Comparison of ENCODE assay signal across 8 cellular contexts in genomic region chr21:5128257-5128656, GRCh38.
DNase-seq lines count a peak whose midpoint lies in the region; ATAC-seq, FAIRE-seq and TF ChIP-seq lines count a peak whose summit lies in the region.
"Not testable (repeated sequence)": the region's sequence is repeated elsewhere in the genome, so short reads cannot be mapped to it uniquely, and the experiment has no call there.

No MANE protein-coding gene starts in this region.

- H2AFZ ChIP-seq in DND-41 (ENCODE audit: low read depth, low read length); astrocyte (ENCODE audit: low read depth, low read length): not testable (repeated sequence)

- intact Hi-C loops in activated B cell treated with CpG ODN at 0.5 μM for 24 hours (cut with micrococcal nuclease); heart right ventricle (cut with DNase I): not testable (repeated sequence)

- not testable (repeated sequence) for FAIRE-seq in astrocyte (lab: Jason Lieb, UNC)

- not testable (repeated sequence) for H3K4me1 ChIP-seq in DND-41 (ENCODE audit: insufficient read depth, low read length); astrocyte (ENCODE audit: insufficient read depth, low read length); heart right ventricle

- H3K27me3 ChIP-seq in DND-41 (ENCODE audit: insufficient read depth, low read length, poor library complexity); astrocyte (ENCODE audit: insufficient read depth, low read length); heart right ventricle: not testable (repeated sequence)

- 0 to 1% methylated on average over 12 to 34 of the region's 42 CpGs for WGBS in heart right ventricle, 2 donors

- not testable (repeated sequence) for TF ChIP-seq CTCF in DND-41 (IDR thresholded peaks at IDR 0.05; ENCODE audit: borderline replicate concordance, extremely low read depth, low read length, poor library complexity, severe bottlenecking); activated B cell treated with CpG ODN at 0.5 μM for 24 hours (IDR thresholded peaks at IDR 0.05); astrocyte (IDR thresholded peaks at IDR 0.05; ENCODE audit: insufficient read depth, low read depth, low read length); heart right ventricle (IDR thresholded peaks at IDR 0.05)

- H4K20me1 ChIP-seq in DND-41 (ENCODE audit: insufficient read depth, low read length); astrocyte (ENCODE audit: insufficient read depth, low read length): not testable (repeated sequence)

- H3K4me3 Mint-ChIP-seq in activated B cell treated with CpG ODN at 0.5 μM for 24 hours = peak overlapping the region; percentile 73
- not testable (repeated sequence) for H3K4me3 Mint-ChIP-seq in astrocyte (ENCODE audit: unreplicated experiment)

- POLR2A ChIA-PET in activated B cell treated with CpG ODN at 0.5 μM for 24 hours (lab: Charles Lee) = not testable (repeated sequence)

- H3K27ac Mint-ChIP-seq in activated B cell treated with CpG ODN at 0.5 μM for 24 hours = peak overlapping the region; percentile 35
- not testable (repeated sequence) for H3K27ac Mint-ChIP-seq in astrocyte (ENCODE audit: unreplicated experiment)

- CTCF ChIA-PET in activated B cell treated with CpG ODN at 0.5 μM for 24 hours (lab: Charles Lee) = not testable (repeated sequence)

- ATAC-seq in DND-41 (ENCODE audit: insufficient read depth, low read depth) = peak; percentile 96
- ATAC-seq in GM21737 (IDR thresholded peaks at IDR 0.05; ENCODE audit: unreplicated experiment) = peak; percentile 85
- ATAC-seq in HG03575 (IDR thresholded peaks at IDR 0.05; ENCODE audit: extremely low read depth, insufficient number of reproducible peaks, low FRiP score, unreplicated experiment) = peak; percentile 35
- ATAC-seq in activated B cell treated with CpG ODN at 0.5 μM for 24 hours (ENCODE audit: low read depth) = peak; percentile 84
- ATAC-seq in heart right ventricle = peak; percentile 90 to 98 (median 96)

- H3K4me2 ChIP-seq in DND-41 (ENCODE audit: insufficient read depth, low read length) (peak overlapping the region; percentile 38; the same call in 1 of the 2 replicates), astrocyte (ENCODE audit: low read length) (peak overlapping the region; percentile 54)

- H3K9ac ChIP-seq in DND-41 (ENCODE audit: low read depth, low read length) = peak overlapping the region; percentile 53
- H3K9ac ChIP-seq in astrocyte (ENCODE audit: low read length) = peak overlapping the region; percentile 14

- not testable (repeated sequence) for H3K9me3 Mint-ChIP-seq in activated B cell treated with CpG ODN at 0.5 μM for 24 hours; astrocyte (ENCODE audit: unreplicated experiment)

- not testable (repeated sequence) for H3K79me2 ChIP-seq in DND-41 (ENCODE audit: insufficient read depth, low read length); astrocyte (ENCODE audit: insufficient read depth, low read length)

- H3K4me1 Mint-ChIP-seq in activated B cell treated with CpG ODN at 0.5 μM for 24 hours; astrocyte (ENCODE audit: low read depth, unreplicated experiment): not testable (repeated sequence)

- H3K36me3 ChIP-seq in DND-41 (ENCODE audit: insufficient read depth, low read length); astrocyte (ENCODE audit: insufficient read depth, low read length); heart right ventricle: not testable (repeated sequence)

- H3K9me3 ChIP-seq in DND-41 (ENCODE audit: insufficient read depth, low read length, severe bottlenecking); astrocyte (ENCODE audit: insufficient read depth, low read depth, low read length); heart right ventricle: not testable (repeated sequence)

- DNase-seq in DND-41 (peak; percentile 99), activated B cell treated with CpG ODN at 0.5 μM for 24 hours (peak; percentile 98), heart right ventricle (peak; percentile 95 to 98), non-pigmented ciliary epithelial cell (ENCODE audit: low read depth) (peak; percentile 0)
- not testable (repeated sequence) for DNase-seq in astrocyte (ENCODE audit: low read depth)
- peak; percentile 95 to 98 for DNase-seq in stimulated activated CD8-positive, alpha-beta memory T cell treated with anti-CD3 and anti-CD28 coated beads, Interleukin-2, amount 100 ng/mL, for 48 hours (ENCODE audit: low read depth in 2 of 2)

- not testable (repeated sequence) for H3K27ac ChIP-seq in DND-41 (ENCODE audit: low read length); astrocyte (ENCODE audit: low read depth, low read length)
- H3K27ac ChIP-seq in heart right ventricle = peak overlapping the region in 9 of 10 donors; percentile 43 to 85 (median 79)

- H3K36me3 Mint-ChIP-seq in activated B cell treated with CpG ODN at 0.5 μM for 24 hours (ENCODE audit: low read depth); astrocyte (ENCODE audit: low read depth, unreplicated experiment): not testable (repeated sequence)

- H3K4me3 ChIP-seq in DND-41 (ENCODE audit: low read depth in 1 of 2, low read length in 2 of 2) (peak overlapping the region in 1 of 2 experiments; percentile 59; a peak in 3 of 4 replicates), astrocyte (ENCODE audit: insufficient read depth, low read depth, low read length) (peak overlapping the region; percentile 33), heart right ventricle (peak overlapping the region in 8 of 10 donors; percentile 36 to 60 (median 52))

- H3K27me3 Mint-ChIP-seq in activated B cell treated with CpG ODN at 0.5 μM for 24 hours; astrocyte (ENCODE audit: low read depth, unreplicated experiment): not testable (repeated sequence)

Comparison
In these comparisons a context has a peak if more than half of its experiments do, and no peak if none do; other contexts are left out.
1. ATAC-seq: peak in every context shown above with its lines; median percentile 96 in DND-41; 96 in heart right ventricle; 85 in GM21737; 84 in activated B cell treated with CpG ODN at 0.5 μM for 24 hours; 35 in HG03575.